ENCODE assay signal across 1 cellular context in the genomic region with DNA sequence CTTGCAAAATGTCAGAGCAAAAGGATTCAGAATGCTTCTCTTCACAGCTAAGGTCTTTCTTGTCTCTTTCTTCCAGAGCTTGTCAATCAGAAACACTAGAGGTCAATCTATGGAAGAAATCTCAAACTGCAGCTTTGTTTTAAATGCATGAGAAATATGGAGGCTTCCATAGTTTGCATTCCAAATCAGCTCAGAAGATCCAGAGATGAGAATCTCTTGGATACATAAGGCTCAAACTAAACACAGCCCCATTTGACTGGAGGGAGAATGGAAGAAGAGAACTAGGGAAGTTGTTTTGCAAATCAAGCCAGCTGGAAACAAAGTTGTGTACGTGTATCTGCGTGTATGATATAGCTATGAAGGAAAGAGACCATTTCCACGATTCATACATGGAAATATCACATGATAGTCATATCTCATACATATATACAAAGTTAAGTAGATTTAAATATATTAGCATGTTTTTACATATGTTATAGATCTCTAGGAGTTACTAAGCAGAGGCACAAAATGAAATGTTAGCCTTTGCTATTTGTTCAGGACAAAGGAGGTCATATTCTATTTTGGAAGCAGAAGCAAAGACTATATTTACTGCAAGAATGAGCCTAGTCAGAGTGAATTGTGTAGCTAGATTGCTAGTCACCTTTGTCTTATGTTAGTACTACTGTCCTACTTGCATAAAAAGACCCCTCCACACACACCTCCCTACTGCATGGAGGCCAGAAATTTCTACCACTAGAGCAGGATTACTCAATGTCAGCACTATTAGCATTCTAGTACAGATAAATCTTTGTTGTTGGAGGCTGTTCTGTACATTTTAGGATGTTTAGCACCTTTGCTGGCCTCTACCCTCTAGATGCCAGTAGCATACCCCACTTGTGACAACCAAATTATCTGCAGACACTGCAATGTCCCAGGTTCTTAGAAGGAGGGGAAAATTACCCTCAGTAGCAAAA.
TF ChIP-seq lines count a peak whose summit lies in the region.

No MANE protein-coding gene starts in this region.

TF ChIP-seq in HepG2, 621 proteins besides CTCF, POLR2A, EP300 and RAD21 (continued from another document):
- TF ChIP-seq, protein P1, sequence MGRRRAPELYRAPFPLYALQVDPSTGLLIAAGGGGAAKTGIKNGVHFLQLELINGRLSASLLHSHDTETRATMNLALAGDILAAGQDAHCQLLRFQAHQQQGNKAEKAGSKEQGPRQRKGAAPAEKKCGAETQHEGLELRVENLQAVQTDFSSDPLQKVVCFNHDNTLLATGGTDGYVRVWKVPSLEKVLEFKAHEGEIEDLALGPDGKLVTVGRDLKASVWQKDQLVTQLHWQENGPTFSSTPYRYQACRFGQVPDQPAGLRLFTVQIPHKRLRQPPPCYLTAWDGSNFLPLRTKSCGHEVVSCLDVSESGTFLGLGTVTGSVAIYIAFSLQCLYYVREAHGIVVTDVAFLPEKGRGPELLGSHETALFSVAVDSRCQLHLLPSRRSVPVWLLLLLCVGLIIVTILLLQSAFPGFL (CRISPR knock-in tag; IDR thresholded peaks at IDR 0.05), result no peak
- TF ChIP-seq ELK4 (CRISPR knock-in tag; IDR thresholded peaks at IDR 0.05; ENCODE audit: borderline replicate concordance), result no peak
- no peak for TF ChIP-seq CBFB (CRISPR knock-in tag; IDR thresholded peaks at IDR 0.05)
- TF ChIP-seq ZSCAN22 (CRISPR knock-in tag; IDR thresholded peaks at IDR 0.05), result no peak
- TF ChIP-seq MAFK (conservative IDR thresholded peaks at IDR 0.05 in 1 of 2, IDR thresholded peaks at IDR 0.05 in 1 of 2; ENCODE audit: low read length in 2 of 2), result peak; percentile 68 to 85
- no peak for TF ChIP-seq ZFYVE20 (CRISPR knock-in tag; IDR thresholded peaks at IDR 0.05; ENCODE audit: borderline replicate concordance, low read depth)
TF ChIP-seq in HepG2: peak in this region for 2.
